ENCODE assay signal across 29 cellular contexts in the genomic region with DNA sequence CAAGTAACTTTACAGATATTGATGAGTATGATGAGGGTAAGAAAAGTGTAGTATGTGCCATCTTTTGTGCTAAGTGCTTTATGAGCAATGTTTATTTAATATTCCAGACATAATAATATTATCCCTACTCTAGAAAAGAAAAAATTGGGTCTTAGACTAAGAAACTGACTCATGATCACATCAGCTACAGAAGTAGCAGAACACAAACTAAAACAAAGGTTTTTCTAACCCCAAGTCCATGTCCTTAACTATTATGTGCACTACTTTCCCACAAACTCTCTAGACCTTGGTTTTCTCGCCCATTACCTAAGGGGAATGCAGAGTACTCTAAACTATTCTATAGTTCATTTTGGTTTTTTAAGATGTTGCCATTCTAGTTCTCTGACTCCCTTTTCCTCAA.
"Had no signal": no experiment of that assay in that cellular context is flagged by ENCODE, and none has a peak within 500 bp of the region (broad histone marks: within the 10 kb centered on the region; RNA-seq: fewer than 3 reads in every experiment).

No MANE protein-coding gene starts in this region.

- H3K36me3 ChIP-seq: left lung, pancreas, prostate gland, sigmoid colon, thyroid gland, upper lobe of left lung had no signal

- H3K27me3 ChIP-seq: foreskin keratinocyte, left lung, pancreas, sigmoid colon, stomach, thyroid gland, upper lobe of left lung, vagina had no signal

- DNase-seq: activated CD4-positive, alpha-beta T cell treated with anti-CD3 and anti-CD28 coated beads, Interleukin-2, amount 50 U/mL, for 1 hour; activated CD8-positive, alpha-beta T cell treated with anti-CD3 and anti-CD28 coated beads for 36 hours; activated gamma-delta T cell treated with Interleukin-2 at 50 U/mL for 16 hours; activated naive CD4-positive, alpha-beta T cell treated with anti-CD3 and anti-CD28 coated beads, Interleukin-2, amount 50 U/mL, for 16 hours; activated T-cell treated with anti-CD3 and anti-CD28 coated beads, Interleukin-2, amount 50 U/mL, for 4 hours; amygdala; cortex of kidney; foreskin keratinocyte; left lung; mucosa of descending colon; pancreas; sigmoid colon; stimulated activated CD4-positive, alpha-beta T cell treated with anti-CD3 and anti-CD28 coated beads, Interleukin-1b, Interleukin-23, amount 100 ng/mL, for 48 hours; stimulated activated CD4-positive, alpha-beta T cell treated with anti-CD3 and anti-CD28 coated beads, Interleukin-4, amount 100 ng/mL, for 4 hours; stimulated activated CD8-positive, alpha-beta memory T cell treated with anti-CD3 and anti-CD28 coated beads, Interleukin-4, amount 100 ng/mL, for 48 hours; stomach; T-helper 17 cell; T1000; thyroid gland; upper lobe of left lung had no signal

- H3K9me3 ChIP-seq: left lung, mucosa of descending colon, prostate gland, sigmoid colon, stomach, thyroid gland, upper lobe of left lung, vagina had no signal

- H3K4me3 ChIP-seq: left lung, lung, mucosa of descending colon, pancreas, prostate gland, sigmoid colon, smooth muscle cell, stomach, thyroid gland, upper lobe of left lung, vagina had no signal

- H3K4me1 Mint-ChIP-seq: brain had no signal

- H3K4me3 Mint-ChIP-seq: activated CD8-positive, alpha-beta T cell treated with anti-CD3 and anti-CD28 coated beads for 36 hours; activated T-cell treated with anti-CD3 and anti-CD28 coated beads, Interleukin-2, amount 50 U/mL, for 4 hours; activated T-helper 17 cell treated with anti-CD3 and anti-CD28 coated beads, Interleukin-2, amount 50 U/mL, for 72 hours; brain; natural killer cell treated with Interleukin-12 subunit alpha and Interleukin-12 subunit beta and Interleukin-15 and Interleukin-18, amount 100 ng/mL, for 72 hours; stimulated activated memory B cell treated with anti-CD40 and anti-IgM and Interleukin-4, amounts not matched to agents 10 μg/mL and 1 μg/mL and 100 μg/mL, for 72 hours; T-helper 17 cell; WTC11 had no signal

- H3K27ac Mint-ChIP-seq: activated CD8-positive, alpha-beta T cell treated with anti-CD3 and anti-CD28 coated beads for 36 hours; activated T-helper 17 cell treated with anti-CD3 and anti-CD28 coated beads, Interleukin-2, amount 50 U/mL, for 72 hours; brain; natural killer cell treated with Interleukin-12 subunit alpha and Interleukin-12 subunit beta and Interleukin-15 and Interleukin-18, amount 100 ng/mL, for 72 hours; stimulated activated memory B cell treated with anti-CD40 and anti-IgM and Interleukin-4, amounts not matched to agents 10 μg/mL and 1 μg/mL and 100 μg/mL, for 72 hours; T-helper 17 cell; WTC11 had no signal

- H3K4me1 ChIP-seq: pancreas, prostate gland, thyroid gland, vagina had no signal

- H3K36me3 Mint-ChIP-seq: natural killer cell treated with Interleukin-12 subunit alpha and Interleukin-12 subunit beta and Interleukin-15 and Interleukin-18, amount 100 ng/mL, for 72 hours; stimulated activated memory B cell treated with anti-CD40 and anti-IgM and Interleukin-4, amounts not matched to agents 10 μg/mL and 1 μg/mL and 100 μg/mL, for 72 hours had no signal

- H3K27ac ChIP-seq: foreskin keratinocyte, left lung, pancreas, prostate gland, sigmoid colon, stomach, thyroid gland, upper lobe of left lung, vagina had no signal

- H3K27me3 Mint-ChIP-seq: activated CD8-positive, alpha-beta T cell treated with anti-CD3 and anti-CD28 coated beads for 36 hours; activated T-helper 17 cell treated with anti-CD3 and anti-CD28 coated beads, Interleukin-2, amount 50 U/mL, for 72 hours; natural killer cell treated with Interleukin-12 subunit alpha and Interleukin-12 subunit beta and Interleukin-15 and Interleukin-18, amount 100 ng/mL, for 72 hours; stimulated activated memory B cell treated with anti-CD40 and anti-IgM and Interleukin-4, amounts not matched to agents 10 μg/mL and 1 μg/mL and 100 μg/mL, for 72 hours; T-helper 17 cell had no signal

- H3K9me3 Mint-ChIP-seq: activated CD8-positive, alpha-beta T cell treated with anti-CD3 and anti-CD28 coated beads for 36 hours; activated T-cell treated with anti-CD3 and anti-CD28 coated beads, Interleukin-2, amount 50 U/mL, for 4 hours; activated T-helper 17 cell treated with anti-CD3 and anti-CD28 coated beads, Interleukin-2, amount 50 U/mL, for 72 hours; brain; natural killer cell treated with Interleukin-12 subunit alpha and Interleukin-12 subunit beta and Interleukin-15 and Interleukin-18, amount 100 ng/mL, for 72 hours; stimulated activated memory B cell treated with anti-CD40 and anti-IgM and Interleukin-4, amounts not matched to agents 10 μg/mL and 1 μg/mL and 100 μg/mL, for 72 hours; WTC11 had no signal

- H3K4me2 ChIP-seq: smooth muscle cell had no signal
